8 cellular contexts compared by ENCODE assay signal in genomic region chr19:49333426-49334288, GRCh38. TPM values are rescaled to one million over a fixed set of nuclear protein-coding genes. Genes with fewer than 3 reads are reported as not detected.
DNase-seq lines count a peak whose midpoint lies in the region; ATAC-seq and TF ChIP-seq lines count a peak whose summit lies in the region.

No MANE protein-coding gene starts in this region.

- H3K4me3 ChIP-seq in left lung, result no peak overlapping the region
- no peak overlapping the region for H3K4me3 ChIP-seq in esophagus squamous epithelium

- ATAC-seq in GM19043 (IDR thresholded peaks at IDR 0.05; ENCODE audit: low read depth, unreplicated experiment) (peak; percentile 56), HG03571 (IDR thresholded peaks at IDR 0.05; ENCODE audit: unreplicated experiment) (peak; percentile 35), left lung (peak; percentile 6), HG02970 (IDR thresholded peaks at IDR 0.05; ENCODE audit: low FRiP score, unreplicated experiment) (no peak)
- ATAC-seq in stimulated activated naive B cell treated with anti-CD40 and anti-IgM and Interleukin-4, amounts not matched to agents 10 μg/mL and 1 μg/mL and 100 μg/mL, for 72 hours (replicated peaks), result peak; percentile 79 to 83

- TF ChIP-seq POLR2A in esophagus squamous epithelium (IDR thresholded peaks at IDR 0.05), result no peak

- no peaks in the 10 kb centered on the region for H3K27me3 Mint-ChIP-seq in stimulated activated naive B cell treated with anti-CD40 and anti-IgM and Interleukin-4, amounts not matched to agents 10 μg/mL and 1 μg/mL and 100 μg/mL, for 72 hours

- peak overlapping the region; percentile 82 to 85 for H3K4me3 Mint-ChIP-seq in stimulated activated naive B cell treated with anti-CD40 and anti-IgM and Interleukin-4, amounts not matched to agents 10 μg/mL and 1 μg/mL and 100 μg/mL, for 72 hours

- peaks cover 61 to 96% of the 10 kb centered on the region in 2 donors for H3K4me1 Mint-ChIP-seq in stimulated activated naive B cell treated with anti-CD40 and anti-IgM and Interleukin-4, amounts not matched to agents 10 μg/mL and 1 μg/mL and 100 μg/mL, for 72 hours

- TF ChIP-seq CTCF in left lung (IDR thresholded peaks at IDR 0.05) (no peak), esophagus squamous epithelium (IDR thresholded peaks at IDR 0.05) (no peak)

- 50 to 58% methylated on average over 4 to 7 of the region's 11 CpGs for WGBS in esophagus squamous epithelium, 2 donors

- peak overlapping the region; percentile 93 for H3K27ac Mint-ChIP-seq in stimulated activated naive B cell treated with anti-CD40 and anti-IgM and Interleukin-4, amounts not matched to agents 10 μg/mL and 1 μg/mL and 100 μg/mL, for 72 hours

- H3K9me3 Mint-ChIP-seq in stimulated activated naive B cell treated with anti-CD40 and anti-IgM and Interleukin-4, amounts not matched to agents 10 μg/mL and 1 μg/mL and 100 μg/mL, for 72 hours, result peaks cover 3 to 5% of the 10 kb centered on the region in 2 donors

- no peaks in the 10 kb centered on the region for H3K9me3 ChIP-seq in left lung
- H3K9me3 ChIP-seq in esophagus squamous epithelium, result no peaks in the 10 kb centered on the region

- H3K27me3 ChIP-seq in left lung (no peaks in the 10 kb centered on the region), esophagus squamous epithelium (no peaks in the 10 kb centered on the region)

- H3K36me3 Mint-ChIP-seq in stimulated activated naive B cell treated with anti-CD40 and anti-IgM and Interleukin-4, amounts not matched to agents 10 μg/mL and 1 μg/mL and 100 μg/mL, for 72 hours, result peaks cover 28 to 43% of the 10 kb centered on the region in 2 donors

- H3K4me1 ChIP-seq in left lung (peaks cover 0 to 63% of the 10 kb centered on the region in 2 donors), esophagus squamous epithelium (peaks cover 8 to 32% (median 9%) of the 10 kb centered on the region in 3 donors)

- H3K36me3 ChIP-seq in left lung, result peaks cover 0 to 2% of the 10 kb centered on the region in 2 donors
- H3K36me3 ChIP-seq in esophagus squamous epithelium, result peaks cover 0 to 7% (median 0%) of the 10 kb centered on the region in 3 donors

- peak; percentile 22 for DNase-seq in activated CD8-positive, alpha-beta memory T cell treated with anti-CD3 and anti-CD28 coated beads, Interleukin-2, amount 50 U/mL, for 1 hour (ENCODE audit: extremely low read depth)
- peak; percentile 57 to 90 for DNase-seq in left lung
- DNase-seq in stimulated activated naive B cell treated with anti-CD40 and anti-IgM and Interleukin-4, amounts not matched to agents 10 μg/mL and 1 μg/mL and 100 μg/mL, for 72 hours, result peak; percentile 90
- DNase-seq in esophagus squamous epithelium (lab: John Stamatoyannopoulos, UW), result no peak
- DNase-seq in putamen (ENCODE audit: low spot score), result no peak

- intact Hi-C loops in left lung (cut with DNase I), result no loop called here
- intact Hi-C loops in esophagus squamous epithelium (cut with DNase I), result no loop called here

- H3K27ac ChIP-seq in left lung, result peak overlapping the region in 1 of 2 donors; percentile 86
- H3K27ac ChIP-seq in esophagus squamous epithelium, result peak overlapping the region in 2 of 4 donors; percentile 13 to 21

RNA-seq across cellular contexts. Expression of gene CD37, which starts 1.5 kb away (rescaled TPM):
- total RNA-seq in left lung, result 10 to 100 TPM; 59.0 to 83.2 TPM
- total RNA-seq in esophagus squamous epithelium, result 10 to 100 TPM in 1 of 4 donors, 1 to 10 TPM in 3; 3.1 to 21.4 (median 5.3) TPM

RNA-seq across cellular contexts. Expression of gene SLC6A16, which starts 8.7 kb away (rescaled TPM):
- 1 to 10 TPM in 1 of 2 donors, under 1 TPM in 1; 0.52 to 1.0 TPM for total RNA-seq in left lung
- 1 to 10 TPM in 1 of 4 donors, under 1 TPM in 2, not detected in 1; 0.13 to 1.5 (median 0.56) TPM for total RNA-seq in esophagus squamous epithelium

RNA-seq across cellular contexts. Expression of gene TEAD2, which starts 28.6 kb away (rescaled TPM):
- 10 to 100 TPM; 36.3 to 50.5 TPM for total RNA-seq in left lung
- total RNA-seq in esophagus squamous epithelium, result 10 to 100 TPM in 2 of 4 donors, 1 to 10 TPM in 2; 3.8 to 12.4 (median 8.2) TPM

RNA-seq across cellular contexts. Expression of gene DKKL1, which starts 30.0 kb away (rescaled TPM):
- total RNA-seq in left lung (1 to 10 TPM in 1 of 2 donors, not detected in 1; 1.0 TPM), esophagus squamous epithelium (not detected)

RNA-seq across cellular contexts. Expression of gene KASH5, which starts 54.4 kb away (rescaled TPM):
- total RNA-seq in left lung, result 1 to 10 TPM in 1 of 2 donors, under 1 TPM in 1; 0.84 to 3.6 TPM
- total RNA-seq in esophagus squamous epithelium, result not detected

Comparison
In these comparisons a context has a peak if more than half of its experiments do, and no peak if none do; other contexts are left out.
1. DNase-seq: peak in activated CD8-positive, alpha-beta memory T cell treated with anti-CD3 and anti-CD28 coated beads, Interleukin-2, amount 50 U/mL, for 1 hour (single experiment), left lung (2 of 2) and stimulated activated naive B cell treated with anti-CD40 and anti-IgM and Interleukin-4, amounts not matched to agents 10 μg/mL and 1 μg/mL and 100 μg/mL, for 72 hours (single experiment); none in esophagus squamous epithelium (single experiment) and putamen (single experiment).